Comparison of ENCODE assay signal across 1 cellular context in the genomic region with DNA sequence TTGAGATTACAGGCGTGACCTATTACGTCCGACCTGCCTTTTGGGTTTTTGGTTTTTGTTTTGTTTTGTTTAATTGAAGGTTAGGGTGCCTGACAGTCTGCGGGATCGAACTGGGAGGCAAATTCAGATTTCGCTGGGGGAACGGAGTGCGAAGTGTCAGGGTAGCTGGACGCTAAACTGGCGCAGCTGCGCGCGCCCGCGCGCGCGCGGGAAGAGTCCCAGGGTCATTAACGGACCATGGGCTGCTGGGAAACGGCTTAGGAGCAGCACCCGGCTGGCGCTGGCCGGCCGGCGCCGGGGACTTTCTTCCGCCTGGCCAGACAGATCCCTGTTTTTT.
A peak's percentile ranks its signal among the peaks of the same experiment; 100 is the strongest.
TF ChIP-seq lines count a peak whose summit lies in the region.

No MANE protein-coding gene starts in this region.

TF ChIP-seq in HepG2, 621 proteins besides CTCF, POLR2A, EP300 and RAD21 (continued from another document and continues in another):
- TF ChIP-seq, protein P1, sequence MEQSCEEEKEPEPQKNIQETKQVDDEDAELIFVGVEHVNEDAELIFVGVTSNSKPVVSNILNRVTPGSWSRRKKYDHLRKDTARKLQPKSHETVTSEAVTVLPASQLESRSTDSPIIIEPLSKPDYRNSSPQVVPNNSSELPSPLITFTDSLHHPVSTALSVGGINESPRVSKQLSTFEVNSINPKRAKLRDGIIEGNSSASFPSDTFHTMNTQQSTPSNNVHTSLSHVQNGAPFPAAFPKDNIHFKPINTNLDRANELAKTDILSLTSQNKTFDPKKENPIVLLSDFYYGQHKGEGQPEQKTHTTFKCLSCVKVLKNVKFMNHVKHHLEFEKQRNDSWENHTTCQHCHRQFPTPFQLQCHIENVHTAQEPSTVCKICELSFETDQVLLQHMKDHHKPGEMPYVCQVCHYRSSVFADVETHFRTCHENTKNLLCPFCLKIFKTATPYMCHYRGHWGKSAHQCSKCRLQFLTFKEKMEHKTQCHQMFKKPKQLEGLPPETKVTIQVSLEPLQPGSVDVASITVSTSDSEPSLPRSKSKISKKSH (CRISPR knock-in tag; IDR thresholded peaks at IDR 0.05; ENCODE audit: borderline replicate concordance): no peak; the same call in 1 of the 2 replicates
- TF ChIP-seq ZMYM3 (CRISPR knock-in tag; IDR thresholded peaks at IDR 0.05) (peak; percentile 57; the same call in 1 of the 2 replicates), HNF4G (IDR thresholded peaks at IDR 0.05; ENCODE audit: borderline replicate concordance, low read depth, low read length) (peak; percentile 80), HNF4G (CRISPR knock-in tag; IDR thresholded peaks at IDR 0.05; ENCODE audit: borderline replicate concordance, low read depth) (0 out of 2 replicates have a peak, but pooled peaks have one; percentile 17), SRF (IDR thresholded peaks at IDR 0.05; ENCODE audit: low read depth, low read length) (no peak), NR2C2 (CRISPR knock-in tag; IDR thresholded peaks at IDR 0.05; ENCODE audit: borderline replicate concordance) (peak; percentile 84), DMAP1 (CRISPR knock-in tag; IDR thresholded peaks at IDR 0.05) (peak; percentile 78), SOX5 (CRISPR knock-in tag; IDR thresholded peaks at IDR 0.05; ENCODE audit: borderline replicate concordance) (peak; percentile 31; the same call in 1 of the 2 replicates), SIN3B (IDR thresholded peaks at IDR 0.05; ENCODE audit: low read length) (0 out of 2 replicates have a peak, but pooled peaks have one; percentile 33), ZNF343 (CRISPR knock-in tag; IDR thresholded peaks at IDR 0.05) (peak; percentile 57; the same call in 1 of the 2 replicates), PITX1 (CRISPR knock-in tag; IDR thresholded peaks at IDR 0.05) (peak; percentile 71; the same call in 1 of the 2 replicates), TCF12 (IDR thresholded peaks at IDR 0.05) (no peak), TCF12 (CRISPR knock-in tag; IDR thresholded peaks at IDR 0.05) (0 out of 2 replicates have a peak, but pooled peaks have one; percentile 6), ZNF672 (CRISPR knock-in tag; IDR thresholded peaks at IDR 0.05) (no peak), RNF2 (conservative IDR thresholded peaks at IDR 0.05; ENCODE audit: low read depth) (0 out of 2 replicates have a peak, but pooled peaks have one; percentile 50), U2AF2 (IDR thresholded peaks at IDR 0.05; ENCODE audit: low read depth, low read length) (peak; percentile 12; the same call in 1 of the 2 replicates), NFKB2 (CRISPR knock-in tag; IDR thresholded peaks at IDR 0.05; ENCODE audit: borderline replicate concordance) (peak; percentile 20; the same call in 1 of the 2 replicates), NFE2L1 (CRISPR knock-in tag; IDR thresholded peaks at IDR 0.05; ENCODE audit: borderline replicate concordance) (no peak), JUNB (CRISPR knock-in tag; IDR thresholded peaks at IDR 0.05; ENCODE audit: borderline replicate concordance) (no peak), ZEB1 (IDR thresholded peaks at IDR 0.05; ENCODE audit: insufficient replicate concordance, low read depth) (peak; percentile 14), MED13 (CRISPR knock-in tag; IDR thresholded peaks at IDR 0.05) (no peak), CCDC6 (CRISPR knock-in tag; IDR thresholded peaks at IDR 0.05) (no peak), SOX13 (IDR thresholded peaks at IDR 0.05) (no peak), SOX13 (CRISPR knock-in tag; conservative IDR thresholded peaks at IDR 0.05 in 1 of 2, IDR thresholded peaks at IDR 0.05 in 1 of 2) (peak in 1 of 2 experiments; percentile 34; a peak in 1 of 4 replicates), ZNF441 (CRISPR knock-in tag; IDR thresholded peaks at IDR 0.05; ENCODE audit: borderline replicate concordance) (peak; percentile 82; the same call in 1 of the 2 replicates), ZNF619 (CRISPR knock-in tag; IDR thresholded peaks at IDR 0.05) (no peak), PAF1 (CRISPR knock-in tag; IDR thresholded peaks at IDR 0.05) (no peak), ELF3 (CRISPR knock-in tag; IDR thresholded peaks at IDR 0.05) (peak; percentile 38; the same call in 1 of the 2 replicates), SAP130 (CRISPR knock-in tag; IDR thresholded peaks at IDR 0.05; ENCODE audit: low read depth) (peak; percentile 79)
- TF ChIP-seq, protein P2, sequence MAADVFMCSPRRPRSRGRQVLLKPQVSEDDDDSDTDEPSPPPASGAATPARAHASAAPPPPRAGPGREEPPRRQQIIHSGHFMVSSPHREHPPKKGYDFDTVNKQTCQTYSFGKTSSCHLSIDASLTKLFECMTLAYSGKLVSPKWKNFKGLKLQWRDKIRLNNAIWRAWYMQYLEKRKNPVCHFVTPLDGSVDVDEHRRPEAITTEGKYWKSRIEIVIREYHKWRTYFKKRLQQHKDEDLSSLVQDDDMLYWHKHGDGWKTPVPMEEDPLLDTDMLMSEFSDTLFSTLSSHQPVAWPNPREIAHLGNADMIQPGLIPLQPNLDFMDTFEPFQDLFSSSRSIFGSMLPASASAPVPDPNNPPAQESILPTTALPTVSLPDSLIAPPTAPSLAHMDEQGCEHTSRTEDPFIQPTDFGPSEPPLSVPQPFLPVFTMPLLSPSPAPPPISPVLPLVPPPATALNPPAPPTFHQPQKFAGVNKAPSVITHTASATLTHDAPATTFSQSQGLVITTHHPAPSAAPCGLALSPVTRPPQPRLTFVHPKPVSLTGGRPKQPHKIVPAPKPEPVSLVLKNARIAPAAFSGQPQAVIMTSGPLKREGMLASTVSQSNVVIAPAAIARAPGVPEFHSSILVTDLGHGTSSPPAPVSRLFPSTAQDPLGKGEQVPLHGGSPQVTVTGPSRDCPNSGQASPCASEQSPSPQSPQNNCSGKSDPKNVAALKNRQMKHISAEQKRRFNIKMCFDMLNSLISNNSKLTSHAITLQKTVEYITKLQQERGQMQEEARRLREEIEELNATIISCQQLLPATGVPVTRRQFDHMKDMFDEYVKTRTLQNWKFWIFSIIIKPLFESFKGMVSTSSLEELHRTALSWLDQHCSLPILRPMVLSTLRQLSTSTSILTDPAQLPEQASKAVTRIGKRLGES (CRISPR knock-in tag; IDR thresholded peaks at IDR 0.05; ENCODE audit: borderline replicate concordance): no peak
- TF ChIP-seq, protein P3, sequence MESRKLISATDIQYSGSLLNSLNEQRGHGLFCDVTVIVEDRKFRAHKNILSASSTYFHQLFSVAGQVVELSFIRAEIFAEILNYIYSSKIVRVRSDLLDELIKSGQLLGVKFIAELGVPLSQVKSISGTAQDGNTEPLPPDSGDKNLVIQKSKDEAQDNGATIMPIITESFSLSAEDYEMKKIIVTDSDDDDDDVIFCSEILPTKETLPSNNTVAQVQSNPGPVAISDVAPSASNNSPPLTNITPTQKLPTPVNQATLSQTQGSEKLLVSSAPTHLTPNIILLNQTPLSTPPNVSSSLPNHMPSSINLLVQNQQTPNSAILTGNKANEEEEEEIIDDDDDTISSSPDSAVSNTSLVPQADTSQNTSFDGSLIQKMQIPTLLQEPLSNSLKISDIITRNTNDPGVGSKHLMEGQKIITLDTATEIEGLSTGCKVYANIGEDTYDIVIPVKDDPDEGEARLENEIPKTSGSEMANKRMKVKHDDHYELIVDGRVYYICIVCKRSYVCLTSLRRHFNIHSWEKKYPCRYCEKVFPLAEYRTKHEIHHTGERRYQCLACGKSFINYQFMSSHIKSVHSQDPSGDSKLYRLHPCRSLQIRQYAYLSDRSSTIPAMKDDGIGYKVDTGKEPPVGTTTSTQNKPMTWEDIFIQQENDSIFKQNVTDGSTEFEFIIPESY (CRISPR knock-in tag; IDR thresholded peaks at IDR 0.05): no peak
- TF ChIP-seq, protein P4, sequence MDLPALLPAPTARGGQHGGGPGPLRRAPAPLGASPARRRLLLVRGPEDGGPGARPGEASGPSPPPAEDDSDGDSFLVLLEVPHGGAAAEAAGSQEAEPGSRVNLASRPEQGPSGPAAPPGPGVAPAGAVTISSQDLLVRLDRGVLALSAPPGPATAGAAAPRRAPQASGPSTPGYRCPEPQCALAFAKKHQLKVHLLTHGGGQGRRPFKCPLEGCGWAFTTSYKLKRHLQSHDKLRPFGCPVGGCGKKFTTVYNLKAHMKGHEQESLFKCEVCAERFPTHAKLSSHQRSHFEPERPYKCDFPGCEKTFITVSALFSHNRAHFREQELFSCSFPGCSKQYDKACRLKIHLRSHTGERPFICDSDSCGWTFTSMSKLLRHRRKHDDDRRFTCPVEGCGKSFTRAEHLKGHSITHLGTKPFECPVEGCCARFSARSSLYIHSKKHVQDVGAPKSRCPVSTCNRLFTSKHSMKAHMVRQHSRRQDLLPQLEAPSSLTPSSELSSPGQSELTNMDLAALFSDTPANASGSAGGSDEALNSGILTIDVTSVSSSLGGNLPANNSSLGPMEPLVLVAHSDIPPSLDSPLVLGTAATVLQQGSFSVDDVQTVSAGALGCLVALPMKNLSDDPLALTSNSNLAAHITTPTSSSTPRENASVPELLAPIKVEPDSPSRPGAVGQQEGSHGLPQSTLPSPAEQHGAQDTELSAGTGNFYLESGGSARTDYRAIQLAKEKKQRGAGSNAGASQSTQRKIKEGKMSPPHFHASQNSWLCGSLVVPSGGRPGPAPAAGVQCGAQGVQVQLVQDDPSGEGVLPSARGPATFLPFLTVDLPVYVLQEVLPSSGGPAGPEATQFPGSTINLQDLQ (CRISPR knock-in tag; IDR thresholded peaks at IDR 0.05): 0 out of 2 replicates have a peak, but pooled peaks have one; percentile 1
- TF ChIP-seq, protein P5, sequence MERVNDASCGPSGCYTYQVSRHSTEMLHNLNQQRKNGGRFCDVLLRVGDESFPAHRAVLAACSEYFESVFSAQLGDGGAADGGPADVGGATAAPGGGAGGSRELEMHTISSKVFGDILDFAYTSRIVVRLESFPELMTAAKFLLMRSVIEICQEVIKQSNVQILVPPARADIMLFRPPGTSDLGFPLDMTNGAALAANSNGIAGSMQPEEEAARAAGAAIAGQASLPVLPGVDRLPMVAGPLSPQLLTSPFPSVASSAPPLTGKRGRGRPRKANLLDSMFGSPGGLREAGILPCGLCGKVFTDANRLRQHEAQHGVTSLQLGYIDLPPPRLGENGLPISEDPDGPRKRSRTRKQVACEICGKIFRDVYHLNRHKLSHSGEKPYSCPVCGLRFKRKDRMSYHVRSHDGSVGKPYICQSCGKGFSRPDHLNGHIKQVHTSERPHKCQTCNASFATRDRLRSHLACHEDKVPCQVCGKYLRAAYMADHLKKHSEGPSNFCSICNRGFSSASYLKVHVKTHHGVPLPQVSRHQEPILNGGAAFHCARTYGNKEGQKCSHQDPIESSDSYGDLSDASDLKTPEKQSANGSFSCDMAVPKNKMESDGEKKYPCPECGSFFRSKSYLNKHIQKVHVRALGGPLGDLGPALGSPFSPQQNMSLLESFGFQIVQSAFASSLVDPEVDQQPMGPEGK (CRISPR knock-in tag; IDR thresholded peaks at IDR 0.05): peak; percentile 4; the same call in 1 of the 2 replicates
- TF ChIP-seq, protein P6, sequence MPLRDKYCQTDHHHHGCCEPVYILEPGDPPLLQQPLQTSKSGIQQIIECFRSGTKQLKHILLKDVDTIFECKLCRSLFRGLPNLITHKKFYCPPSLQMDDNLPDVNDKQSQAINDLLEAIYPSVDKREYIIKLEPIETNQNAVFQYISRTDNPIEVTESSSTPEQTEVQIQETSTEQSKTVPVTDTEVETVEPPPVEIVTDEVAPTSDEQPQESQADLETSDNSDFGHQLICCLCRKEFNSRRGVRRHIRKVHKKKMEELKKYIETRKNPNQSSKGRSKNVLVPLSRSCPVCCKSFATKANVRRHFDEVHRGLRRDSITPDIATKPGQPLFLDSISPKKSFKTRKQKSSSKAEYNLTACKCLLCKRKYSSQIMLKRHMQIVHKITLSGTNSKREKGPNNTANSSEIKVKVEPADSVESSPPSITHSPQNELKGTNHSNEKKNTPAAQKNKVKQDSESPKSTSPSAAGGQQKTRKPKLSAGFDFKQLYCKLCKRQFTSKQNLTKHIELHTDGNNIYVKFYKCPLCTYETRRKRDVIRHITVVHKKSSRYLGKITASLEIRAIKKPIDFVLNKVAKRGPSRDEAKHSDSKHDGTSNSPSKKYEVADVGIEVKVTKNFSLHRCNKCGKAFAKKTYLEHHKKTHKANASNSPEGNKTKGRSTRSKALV (CRISPR knock-in tag; IDR thresholded peaks at IDR 0.05): peak; percentile 77; the same call in 1 of the 2 replicates
- TF ChIP-seq, protein P7, sequence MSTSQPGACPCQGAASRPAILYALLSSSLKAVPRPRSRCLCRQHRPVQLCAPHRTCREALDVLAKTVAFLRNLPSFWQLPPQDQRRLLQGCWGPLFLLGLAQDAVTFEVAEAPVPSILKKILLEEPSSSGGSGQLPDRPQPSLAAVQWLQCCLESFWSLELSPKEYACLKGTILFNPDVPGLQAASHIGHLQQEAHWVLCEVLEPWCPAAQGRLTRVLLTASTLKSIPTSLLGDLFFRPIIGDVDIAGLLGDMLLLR (CRISPR knock-in tag; IDR thresholded peaks at IDR 0.05): no peak
- TF ChIP-seq, protein P8, sequence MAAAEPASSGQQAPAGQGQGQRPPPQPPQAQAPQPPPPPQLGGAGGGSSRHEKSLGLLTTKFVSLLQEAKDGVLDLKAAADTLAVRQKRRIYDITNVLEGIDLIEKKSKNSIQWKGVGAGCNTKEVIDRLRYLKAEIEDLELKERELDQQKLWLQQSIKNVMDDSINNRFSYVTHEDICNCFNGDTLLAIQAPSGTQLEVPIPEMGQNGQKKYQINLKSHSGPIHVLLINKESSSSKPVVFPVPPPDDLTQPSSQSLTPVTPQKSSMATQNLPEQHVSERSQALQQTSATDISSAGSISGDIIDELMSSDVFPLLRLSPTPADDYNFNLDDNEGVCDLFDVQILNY (CRISPR knock-in tag; conservative IDR thresholded peaks at IDR 0.05): peak; percentile 54
- TF ChIP-seq, protein P9, sequence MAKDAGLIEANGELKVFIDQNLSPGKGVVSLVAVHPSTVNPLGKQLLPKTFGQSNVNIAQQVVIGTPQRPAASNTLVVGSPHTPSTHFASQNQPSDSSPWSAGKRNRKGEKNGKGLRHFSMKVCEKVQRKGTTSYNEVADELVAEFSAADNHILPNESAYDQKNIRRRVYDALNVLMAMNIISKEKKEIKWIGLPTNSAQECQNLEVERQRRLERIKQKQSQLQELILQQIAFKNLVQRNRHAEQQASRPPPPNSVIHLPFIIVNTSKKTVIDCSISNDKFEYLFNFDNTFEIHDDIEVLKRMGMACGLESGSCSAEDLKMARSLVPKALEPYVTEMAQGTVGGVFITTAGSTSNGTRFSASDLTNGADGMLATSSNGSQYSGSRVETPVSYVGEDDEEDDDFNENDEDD (CRISPR knock-in tag; IDR thresholded peaks at IDR 0.05; ENCODE audit: borderline replicate concordance): peak; percentile 93
- TF ChIP-seq, protein P10, sequence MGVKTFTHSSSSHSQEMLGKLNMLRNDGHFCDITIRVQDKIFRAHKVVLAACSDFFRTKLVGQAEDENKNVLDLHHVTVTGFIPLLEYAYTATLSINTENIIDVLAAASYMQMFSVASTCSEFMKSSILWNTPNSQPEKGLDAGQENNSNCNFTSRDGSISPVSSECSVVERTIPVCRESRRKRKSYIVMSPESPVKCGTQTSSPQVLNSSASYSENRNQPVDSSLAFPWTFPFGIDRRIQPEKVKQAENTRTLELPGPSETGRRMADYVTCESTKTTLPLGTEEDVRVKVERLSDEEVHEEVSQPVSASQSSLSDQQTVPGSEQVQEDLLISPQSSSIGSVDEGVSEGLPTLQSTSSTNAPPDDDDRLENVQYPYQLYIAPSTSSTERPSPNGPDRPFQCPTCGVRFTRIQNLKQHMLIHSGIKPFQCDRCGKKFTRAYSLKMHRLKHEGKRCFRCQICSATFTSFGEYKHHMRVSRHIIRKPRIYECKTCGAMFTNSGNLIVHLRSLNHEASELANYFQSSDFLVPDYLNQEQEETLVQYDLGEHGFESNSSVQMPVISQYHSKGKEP (CRISPR knock-in tag; IDR thresholded peaks at IDR 0.05): no peak
